ENCODE assay signal across 20 cellular contexts in the genomic region with DNA sequence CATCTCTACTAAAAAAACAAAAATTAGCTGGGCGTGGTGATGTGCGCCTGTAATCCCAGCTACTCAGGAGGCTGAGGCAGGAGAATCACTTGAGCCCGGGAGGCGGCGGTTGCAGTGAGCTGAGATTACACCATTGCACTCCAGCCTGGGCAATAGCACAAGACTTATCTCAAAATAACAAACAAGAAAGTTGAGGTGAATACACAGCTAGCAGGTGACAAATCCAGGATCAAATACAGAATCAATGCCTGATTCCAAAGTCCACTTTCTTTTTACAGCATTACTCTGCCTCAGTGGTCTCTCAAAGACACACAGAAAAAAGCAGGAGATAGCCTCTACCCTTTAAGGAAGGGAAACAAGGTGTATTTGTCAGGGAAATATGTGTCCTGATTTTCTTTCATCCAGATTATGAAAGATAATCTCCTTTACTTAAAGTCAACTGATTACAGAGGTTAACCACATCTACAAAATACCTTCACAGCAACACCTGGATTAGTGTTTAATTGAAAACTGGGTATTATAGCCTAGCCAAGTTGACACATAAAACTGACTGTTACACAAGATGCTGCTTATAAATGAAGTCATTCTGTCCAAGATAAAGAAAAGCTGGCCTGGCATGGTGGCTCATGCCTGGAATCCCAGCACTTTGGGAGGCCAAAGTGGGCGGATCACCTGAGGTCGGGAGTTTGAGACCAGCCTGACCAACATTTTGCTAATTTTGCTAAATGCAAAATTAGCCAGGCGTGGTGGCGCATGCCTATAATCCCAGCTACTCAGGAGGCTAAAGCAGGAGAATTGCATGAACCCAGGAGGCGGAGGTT. TPM values are rescaled to one million over a fixed set of nuclear protein-coding genes. Genes with fewer than 3 reads are reported as not detected.
DNase-seq lines count a peak whose midpoint lies in the region; ATAC-seq, FAIRE-seq and TF ChIP-seq lines count a peak whose summit lies in the region.
"Had no signal": no experiment of that assay in that cellular context is flagged by ENCODE, and none has a peak within 500 bp of the region (broad histone marks: within the 10 kb centered on the region; RNA-seq: fewer than 3 reads in every experiment).

No MANE protein-coding gene starts in this region.

- DNase-seq in body of pancreas (peak; percentile 47 to 62 (median 55)), pancreas (peak in 3 of 6 donors; percentile 45 to 49 (median 48)), iPS-NIHi11 (ENCODE audit: low spot score) (no peak), NCI-H187 treated with DMSO at 0.1 percent for 48 hours (lab: John Stamatoyannopoulos, UW) (no peak)
- DNase-seq: 8988T; CD4-positive, alpha-beta T cell; GM23248 had no signal

- peaks cover 10% of the 10 kb centered on the region for H4K20me1 ChIP-seq in BLaER1

- no peaks in the 10 kb centered on the region for H3K27me3 ChIP-seq in BLaER1
- H3K27me3 ChIP-seq in body of pancreas = no peaks in the 10 kb centered on the region
- no peaks in the 10 kb centered on the region for H3K27me3 ChIP-seq in liver (ENCODE audit: control insufficient read depth in 4 of 4, insufficient read depth in 4 of 4, low read length in 3 of 4)
- H3K27me3 ChIP-seq in pancreas = no peaks in the 10 kb centered on the region

- FAIRE-seq in pancreas (lab: Jason Lieb, UNC) = no peak
- FAIRE-seq: D721Med, G401.6, HTR-8/SVneo had no signal

- no peak overlapping the region for H3K27ac ChIP-seq in BLaER1
- H3K27ac ChIP-seq in body of pancreas = peak overlapping the region; percentile 5 to 98 (median 80)
- H3K27ac ChIP-seq in liver (ENCODE audit: low read depth in 1 of 2, low read length in 2 of 2) = peak overlapping the region; percentile 74 to 90
- H3K27ac ChIP-seq in pancreas = peak overlapping the region in 3 of 4 donors; percentile 6 to 46 (median 26)
- H3K27ac ChIP-seq: C4-2B, GM23248 had no signal

- no peak overlapping the region for H3K4me3 ChIP-seq in BLaER1
- no peak overlapping the region for H3K4me3 ChIP-seq in body of pancreas
- no peak overlapping the region for H3K4me3 ChIP-seq in liver (ENCODE audit: low read depth in 1 of 3, low read length in 3 of 3)
- H3K4me3 ChIP-seq in pancreas = no peak overlapping the region
- H3K4me3 ChIP-seq: GM23248, HAP-1 had no signal

- H3K4me2 ChIP-seq in BLaER1 = peak overlapping the region; percentile 58

- H3K9me3 ChIP-seq in BLaER1 (no peaks in the 10 kb centered on the region), body of pancreas (no peaks in the 10 kb centered on the region), liver (ENCODE audit: control insufficient read depth in 4 of 4, low read length in 3 of 4) (no peaks in the 10 kb centered on the region), pancreas (no peaks in the 10 kb centered on the region)
- H3K9me3 ChIP-seq: Caco-2, HAP-1 had no signal

- H3K9ac ChIP-seq in BLaER1 (no peak overlapping the region), liver (ENCODE audit: low read depth in 1 of 2, low read length in 2 of 2) (peak overlapping the region in 1 of 2 donors; percentile 27)
- H3K9ac ChIP-seq: GM23248 had no signal

- intact Hi-C loops in body of pancreas (cut with DNase I) = no loop called here
- intact Hi-C loops in pancreas (cut with DNase I) = loop anchor here in 1 of 3 donors (10.0 kb wide), 1 partner anchor 174 kb away; no protein-coding TSS in a partner anchor

- ATAC-seq in body of pancreas (peak; percentile 41), pancreas (peak; percentile 14 to 45 (median 26)), GM21717 (IDR thresholded peaks at IDR 0.05; ENCODE audit: unreplicated experiment) (no peak), HG03135 (IDR thresholded peaks at IDR 0.05; ENCODE audit: unreplicated experiment) (no peak)

- WGBS in body of pancreas, 2 donors = 71% methylated on average over 10 of the region's 10 CpGs
- WGBS in liver = 42% methylated on average over 10 of the region's 10 CpGs
- 64 to 73% methylated on average over 10 of the region's 10 CpGs for WGBS in pancreas, 2 donors

- no peak for TF ChIP-seq POLR2A in body of pancreas (IDR thresholded peaks at IDR 0.05)

- H3K36me3 ChIP-seq in BLaER1 (no peaks in the 10 kb centered on the region), body of pancreas (replicated peaks in 1 of 2; ENCODE audit: insufficient read depth in 1 of 2, low read depth in 2 of 2) (no peaks in the 10 kb centered on the region), liver (ENCODE audit: control insufficient read depth in 4 of 4, insufficient read depth in 3 of 4, low read depth in 1 of 4, low read length in 3 of 4) (no peaks in the 10 kb centered on the region), pancreas (no peaks in the 10 kb centered on the region)

- peak in 1 of 2 donors; percentile 34 for TF ChIP-seq RAD21 in liver (IDR thresholded peaks at IDR 0.05)

- no peak for TF ChIP-seq CTCF in body of pancreas (IDR thresholded peaks at IDR 0.05)
- no peak for TF ChIP-seq CTCF in liver (IDR thresholded peaks at IDR 0.05; ENCODE audit: low read depth, low read length, missing input control)
- no peak for TF ChIP-seq CTCF in pancreas (IDR thresholded peaks at IDR 0.05)

- H3K4me1 ChIP-seq in BLaER1 (peaks cover 25% of the 10 kb centered on the region), body of pancreas (peaks cover 50% of the 10 kb centered on the region), liver (ENCODE audit: control insufficient read depth in 4 of 4, insufficient read depth in 4 of 4, low read length in 3 of 4) (peaks cover 2 to 36% (median 22%) of the 10 kb centered on the region in 4 donors), pancreas (peaks cover 20 to 32% (median 32%) of the 10 kb centered on the region in 3 donors)

TF ChIP-seq in liver, 16 proteins besides CTCF, POLR2A, EP300 and RAD21 (continues in another document):
- peak; percentile 65 to 82 for TF ChIP-seq JUND (IDR thresholded peaks at IDR 0.05)
- TF ChIP-seq FOXA2 (IDR thresholded peaks at IDR 0.05) = peak; percentile 21
- TF ChIP-seq ZBTB33 (IDR thresholded peaks at IDR 0.05) = no peak
- TF ChIP-seq YY1 (IDR thresholded peaks at IDR 0.05) = no peak
- TF ChIP-seq RXRA (IDR thresholded peaks at IDR 0.05) = peak; percentile 63 to 77
- TF ChIP-seq ATF3 (IDR thresholded peaks at IDR 0.05) = no peak
- TF ChIP-seq NR2F2 (IDR thresholded peaks at IDR 0.05) = no peak
- no peak for TF ChIP-seq TAF1 (conservative IDR thresholded peaks at IDR 0.05)
- peak; percentile 92 for TF ChIP-seq SP1 (IDR thresholded peaks at IDR 0.05)
- peak; percentile 84 for TF ChIP-seq HNF4G (IDR thresholded peaks at IDR 0.05)
- no peak for TF ChIP-seq FOXA1 (IDR thresholded peaks at IDR 0.05)
- TF ChIP-seq, protein P1, sequence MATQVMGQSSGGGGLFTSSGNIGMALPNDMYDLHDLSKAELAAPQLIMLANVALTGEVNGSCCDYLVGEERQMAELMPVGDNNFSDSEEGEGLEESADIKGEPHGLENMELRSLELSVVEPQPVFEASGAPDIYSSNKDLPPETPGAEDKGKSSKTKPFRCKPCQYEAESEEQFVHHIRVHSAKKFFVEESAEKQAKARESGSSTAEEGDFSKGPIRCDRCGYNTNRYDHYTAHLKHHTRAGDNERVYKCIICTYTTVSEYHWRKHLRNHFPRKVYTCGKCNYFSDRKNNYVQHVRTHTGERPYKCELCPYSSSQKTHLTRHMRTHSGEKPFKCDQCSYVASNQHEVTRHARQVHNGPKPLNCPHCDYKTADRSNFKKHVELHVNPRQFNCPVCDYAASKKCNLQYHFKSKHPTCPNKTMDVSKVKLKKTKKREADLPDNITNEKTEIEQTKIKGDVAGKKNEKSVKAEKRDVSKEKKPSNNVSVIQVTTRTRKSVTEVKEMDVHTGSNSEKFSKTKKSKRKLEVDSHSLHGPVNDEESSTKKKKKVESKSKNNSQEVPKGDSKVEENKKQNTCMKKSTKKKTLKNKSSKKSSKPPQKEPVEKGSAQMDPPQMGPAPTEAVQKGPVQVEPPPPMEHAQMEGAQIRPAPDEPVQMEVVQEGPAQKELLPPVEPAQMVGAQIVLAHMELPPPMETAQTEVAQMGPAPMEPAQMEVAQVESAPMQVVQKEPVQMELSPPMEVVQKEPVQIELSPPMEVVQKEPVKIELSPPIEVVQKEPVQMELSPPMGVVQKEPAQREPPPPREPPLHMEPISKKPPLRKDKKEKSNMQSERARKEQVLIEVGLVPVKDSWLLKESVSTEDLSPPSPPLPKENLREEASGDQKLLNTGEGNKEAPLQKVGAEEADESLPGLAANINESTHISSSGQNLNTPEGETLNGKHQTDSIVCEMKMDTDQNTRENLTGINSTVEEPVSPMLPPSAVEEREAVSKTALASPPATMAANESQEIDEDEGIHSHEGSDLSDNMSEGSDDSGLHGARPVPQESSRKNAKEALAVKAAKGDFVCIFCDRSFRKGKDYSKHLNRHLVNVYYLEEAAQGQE (IDR thresholded peaks at IDR 0.05) = no peak
- TF ChIP-seq EGR1 (IDR thresholded peaks at IDR 0.05; ENCODE audit: low read depth in 2 of 2) = peak in 1 of 2 donors; percentile 29

RNA-seq across cellular contexts. Expression of gene SLC25A38, which starts 4.0 kb away (rescaled TPM):
- 10 to 100 TPM; 17.5 to 28.8 TPM for total RNA-seq in body of pancreas
- total RNA-seq in liver = 10 to 100 TPM; 19.8 to 44.4 TPM
- polyA plus RNA-seq in liver = 10 to 100 TPM; 20.3 to 28.3 TPM
- 10 to 100 TPM; 14.2 to 29.4 (median 21.1) TPM for total RNA-seq in pancreas
- 10 to 100 TPM; 25.1 to 29.4 TPM for polyA plus RNA-seq in pancreas

RNA-seq across cellular contexts. Expression of gene RPSA, which starts 27.4 kb away (rescaled TPM):
- 100 to 1,000 TPM; 555 to 696 TPM for total RNA-seq in body of pancreas
- total RNA-seq in liver = 100 to 1,000 TPM; 383 to 796 TPM
- polyA plus RNA-seq in liver = 100 to 1,000 TPM; 200 to 504 TPM
- 1,000 to 10,000 TPM in 1 of 6 donors, 100 to 1,000 TPM in 5; 540 to 1,016 (median 687) TPM for total RNA-seq in pancreas
- polyA plus RNA-seq in pancreas = 100 to 1,000 TPM; 840 to 998 TPM

RNA-seq across cellular contexts. Expression of gene CCR8, which starts 49.7 kb away (rescaled TPM):
- total RNA-seq in body of pancreas (not detected), liver (not detected), pancreas (not detected)
- polyA plus RNA-seq in liver (not detected), pancreas (not detected)
- total RNA-seq: A673, Caco-2, GM23248, H4 had no signal
- polyA plus RNA-seq: AG04450, GM23248 had no signal

Comparison
In these comparisons a context has a peak if more than half of its experiments do, and no peak if none do; other contexts are left out.
1. ATAC-seq: peak in body of pancreas (single experiment) and pancreas (4 of 4); none in GM21717 (single experiment) and HG03135 (single experiment).
2. DNase-seq: peak in body of pancreas (4 of 4); none in iPS-NIHi11 (single experiment) and NCI-H187 treated with DMSO at 0.1 percent for 48 hours (single experiment).